ENCODE assay signal across 15 cellular contexts in genomic region chr20:25043499-25044260, GRCh38. TPM values are rescaled to one million over a fixed set of nuclear protein-coding genes. Genes with fewer than 3 reads are reported as not detected.
DNase-seq lines count a peak whose midpoint lies in the region; ATAC-seq and TF ChIP-seq lines count a peak whose summit lies in the region.
"Had no signal": no experiment of that assay in that cellular context is flagged by ENCODE, and none has a peak within 500 bp of the region (broad histone marks: within the 10 kb centered on the region; RNA-seq: fewer than 3 reads in every experiment).

No MANE protein-coding gene starts in this region.

- no peak for ATAC-seq in activated CD8-positive, alpha-beta memory T cell treated with anti-CD3 and anti-CD28 coated beads, Interleukin-2, amount 10 ng/mL, durations not matched to agents 7 days and 5 days
- no peak for ATAC-seq in naive thymus-derived CD8-positive, alpha-beta T cell
- ATAC-seq: K562 had no signal

- TF ChIP-seq POLR2A in tibial nerve (IDR thresholded peaks at IDR 0.05), result no peak

- peak overlapping the region; percentile 69 to 94 for H3K27ac ChIP-seq in coronary artery
- peak overlapping the region; percentile 19 to 89 (median 79) for H3K27ac ChIP-seq in tibial nerve
- H3K27ac ChIP-seq: A549, SJCRH30 had no signal

- H3K9me3 Mint-ChIP-seq in activated CD8-positive, alpha-beta memory T cell treated with anti-CD3 and anti-CD28 coated beads, Interleukin-2, amount 10 ng/mL, durations not matched to agents 7 days and 5 days (ENCODE audit: low read depth), result no peaks in the 10 kb centered on the region
- no peaks in the 10 kb centered on the region for H3K9me3 Mint-ChIP-seq in naive thymus-derived CD8-positive, alpha-beta T cell
- H3K9me3 Mint-ChIP-seq in glutamatergic neuron (ENCODE audit: unreplicated experiment), result no peaks in the 10 kb centered on the region

- no peak overlapping the region for H3K4me3 ChIP-seq in coronary artery
- no peak overlapping the region for H3K4me3 ChIP-seq in tibial nerve
- H3K4me3 ChIP-seq in H7 (ENCODE audit: insufficient read depth, low read depth, low read length), result no peak overlapping the region
- H3K4me3 ChIP-seq: A549, K562, SJCRH30 had no signal

- peaks cover 3 to 40% (median 16%) of the 10 kb centered on the region in 3 donors for H3K36me3 ChIP-seq in tibial nerve
- H3K36me3 ChIP-seq in H7 (replicated peaks; ENCODE audit: control insufficient read depth, insufficient read depth, low read length), result no peaks in the 10 kb centered on the region
- H3K36me3 ChIP-seq: SJCRH30 had no signal

- CTCF ChIA-PET in activated CD8-positive, alpha-beta memory T cell treated with anti-CD3 and anti-CD28 coated beads, Interleukin-2, amount 10 ng/mL, durations not matched to agents 7 days and 5 days (lab: Charles Lee), result interaction anchor here (1.1 to 1.5 kb wide), 2 partner anchors 8 to 135 kb away, joined by 3 read pairs; no protein-coding TSS in a partner anchor

- WGBS in tibial nerve, 2 donors, result 68 to 71% methylated on average over 9 of the region's 9 CpGs

- H3K4me1 Mint-ChIP-seq in activated CD8-positive, alpha-beta memory T cell treated with anti-CD3 and anti-CD28 coated beads, Interleukin-2, amount 10 ng/mL, durations not matched to agents 7 days and 5 days, result peaks cover 27% of the 10 kb centered on the region
- peaks cover 12 to 55% (median 37%) of the 10 kb centered on the region in 4 donors for H3K4me1 Mint-ChIP-seq in naive thymus-derived CD8-positive, alpha-beta T cell
- no peaks in the 10 kb centered on the region for H3K4me1 Mint-ChIP-seq in glutamatergic neuron (ENCODE audit: low read depth, unreplicated experiment)

- peaks cover 8 to 79% (median 57%) of the 10 kb centered on the region in 4 donors for H3K4me1 ChIP-seq in tibial nerve
- H3K4me1 ChIP-seq: A549 had no signal

- no peak for TF ChIP-seq CTCF in coronary artery (IDR thresholded peaks at IDR 0.05)
- TF ChIP-seq CTCF in tibial nerve (IDR thresholded peaks at IDR 0.05), result no peak
- no peak for TF ChIP-seq CTCF in glutamatergic neuron (IDR thresholded peaks at IDR 0.05; ENCODE audit: partially characterized antibody, unreplicated experiment)

- POLR2A ChIA-PET in naive thymus-derived CD8-positive, alpha-beta T cell (lab: Charles Lee), result interaction anchor here (1.6 to 3.5 kb wide), 2 partner anchors 14 to 21 kb away, joined by 4 to 43 read pairs; partner anchors contain the start of gene ACSS1

- H3K9me3 ChIP-seq in tibial nerve, result no peaks in the 10 kb centered on the region
- H3K9me3 ChIP-seq: A549, SJCRH30 had no signal

- peaks cover 9% of the 10 kb centered on the region for H3K36me3 Mint-ChIP-seq in activated CD8-positive, alpha-beta memory T cell treated with anti-CD3 and anti-CD28 coated beads, Interleukin-2, amount 10 ng/mL, durations not matched to agents 7 days and 5 days
- peaks cover 0 to 24% (median 2%) of the 10 kb centered on the region in 3 donors for H3K36me3 Mint-ChIP-seq in naive thymus-derived CD8-positive, alpha-beta T cell
- H3K36me3 Mint-ChIP-seq in glutamatergic neuron (ENCODE audit: unreplicated experiment), result no peaks in the 10 kb centered on the region

- TF ChIP-seq EP300 in tibial nerve (IDR thresholded peaks at IDR 0.05), result no peak

- no peaks in the 10 kb centered on the region for H3K27me3 Mint-ChIP-seq in activated CD8-positive, alpha-beta memory T cell treated with anti-CD3 and anti-CD28 coated beads, Interleukin-2, amount 10 ng/mL, durations not matched to agents 7 days and 5 days
- no peaks in the 10 kb centered on the region for H3K27me3 Mint-ChIP-seq in naive thymus-derived CD8-positive, alpha-beta T cell
- H3K27me3 Mint-ChIP-seq in glutamatergic neuron (ENCODE audit: unreplicated experiment), result peaks cover 3% of the 10 kb centered on the region

- no peak for DNase-seq in activated CD8-positive, alpha-beta memory T cell treated with anti-CD3 and anti-CD28 coated beads, Interleukin-2, amount 10 ng/mL, durations not matched to agents 7 days and 5 days
- no peak for DNase-seq in activated CD8-positive, alpha-beta memory T cell treated with anti-CD3 and anti-CD28 coated beads, Interleukin-2, amount 50 U/mL, for 4 hours
- DNase-seq in coronary artery (ENCODE audit: low spot score), result no peak
- peak in 1 of 10 donors; percentile 21 for DNase-seq in naive thymus-derived CD8-positive, alpha-beta T cell
- no peak for DNase-seq in tibial nerve (ENCODE audit: low spot score in 2 of 2)
- DNase-seq in anterior cingulate cortex (lab: John Stamatoyannopoulos, UW), result no peak
- no peak for DNase-seq in H7
- no peak for DNase-seq in glutamatergic neuron
- DNase-seq: kidney glomerular epithelial cell, NCI-H345, SJCRH30 had no signal

- H3K27me3 ChIP-seq in tibial nerve (no peaks in the 10 kb centered on the region), H7 (ENCODE audit: control insufficient read depth, insufficient read depth, low read length) (peaks cover 3% of the 10 kb centered on the region; the same call in 1 of the 2 replicates)

- H3K27ac Mint-ChIP-seq in activated CD8-positive, alpha-beta memory T cell treated with anti-CD3 and anti-CD28 coated beads, Interleukin-2, amount 10 ng/mL, durations not matched to agents 7 days and 5 days, result peak overlapping the region; percentile 93
- H3K27ac Mint-ChIP-seq in naive thymus-derived CD8-positive, alpha-beta T cell, result peak overlapping the region; percentile 93 to 98 (median 95)
- H3K27ac Mint-ChIP-seq in glutamatergic neuron (ENCODE audit: unreplicated experiment), result no peak overlapping the region

- H3K4me3 Mint-ChIP-seq in activated CD8-positive, alpha-beta memory T cell treated with anti-CD3 and anti-CD28 coated beads, Interleukin-2, amount 10 ng/mL, durations not matched to agents 7 days and 5 days, result no peak overlapping the region
- H3K4me3 Mint-ChIP-seq in naive thymus-derived CD8-positive, alpha-beta T cell, result peak overlapping the region in 6 of 10 donors; percentile 66 to 87 (median 74)
- no peak overlapping the region for H3K4me3 Mint-ChIP-seq in glutamatergic neuron (ENCODE audit: unreplicated experiment)

RNA-seq across cellular contexts. Expression of gene ACSS1, which starts 14.3 kb away (rescaled TPM):
- total RNA-seq in activated CD8-positive, alpha-beta memory T cell treated with anti-CD3 and anti-CD28 coated beads, Interleukin-2, amount 10 ng/mL, durations not matched to agents 7 days and 5 days, result 10 to 100 TPM; 44.4 TPM
- 10 to 100 TPM; 56.7 to 57.8 TPM for total RNA-seq in naive thymus-derived CD8-positive, alpha-beta T cell
- 10 to 100 TPM; 45.2 to 48.2 (median 46.7) TPM for polyA plus RNA-seq in naive thymus-derived CD8-positive, alpha-beta T cell
- total RNA-seq in tibial nerve, result 10 to 100 TPM; 38.5 to 55.5 (median 42.2) TPM
- total RNA-seq in H7 (2014; rRNA removed; shearing (Covaris generic)), result not detected in 2 replicates
- not detected for total RNA-seq in glutamatergic neuron (ENCODE audit: unreplicated experiment)
- total RNA-seq: G401 had no signal

RNA-seq across cellular contexts. Expression of gene VSX1, which starts 38.3 kb away (rescaled TPM):
- not detected for total RNA-seq in activated CD8-positive, alpha-beta memory T cell treated with anti-CD3 and anti-CD28 coated beads, Interleukin-2, amount 10 ng/mL, durations not matched to agents 7 days and 5 days
- total RNA-seq in naive thymus-derived CD8-positive, alpha-beta T cell, result not detected
- not detected for polyA plus RNA-seq in naive thymus-derived CD8-positive, alpha-beta T cell
- total RNA-seq in tibial nerve, result not detected
- total RNA-seq in H7 (2014; rRNA removed; shearing (Covaris generic)), result not detected in 2 replicates
- total RNA-seq in glutamatergic neuron (ENCODE audit: unreplicated experiment), result not detected
- total RNA-seq: G401, H4, K562 had no signal
- polyA plus RNA-seq: K562 had no signal

RNA-seq across cellular contexts. Expression of gene APMAP, which starts 51.1 kb away (rescaled TPM):
- 10 to 100 TPM; 47.5 to 56.0 TPM for total RNA-seq in activated CD8-positive, alpha-beta memory T cell treated with anti-CD3 and anti-CD28 coated beads, Interleukin-2, amount 10 ng/mL, durations not matched to agents 7 days and 5 days
- total RNA-seq in naive thymus-derived CD8-positive, alpha-beta T cell, result 10 to 100 TPM; 46.0 to 46.2 TPM
- 100 to 1,000 TPM in 1 of 3 donors, 10 to 100 TPM in 2; 74.5 to 234 (median 81.7) TPM for polyA plus RNA-seq in naive thymus-derived CD8-positive, alpha-beta T cell
- total RNA-seq in tibial nerve (10 to 100 TPM; 45.3 to 83.1 (median 54.1) TPM), glutamatergic neuron (ENCODE audit: unreplicated experiment) (218 TPM)
- 63.5 and 69.0 TPM in 2 replicates for total RNA-seq in H7 (2014; rRNA removed; shearing (Covaris generic))

Comparison
In these comparisons a context has a peak if more than half of its experiments do, and no peak if none do; other contexts are left out.
1. H3K4me3 Mint-ChIP-seq: peak in naive thymus-derived CD8-positive, alpha-beta T cell (6 of 10); none in activated CD8-positive, alpha-beta memory T cell treated with anti-CD3 and anti-CD28 coated beads, Interleukin-2, amount 10 ng/mL, durations not matched to agents 7 days and 5 days (single experiment) and glutamatergic neuron (single experiment).
2. RNA of gene ACSS1, which starts 14.3 kb away (total RNA-seq): 56.7 to 57.8 TPM in naive thymus-derived CD8-positive, alpha-beta T cell, 38.5 to 55.5 TPM in tibial nerve and 44.4 TPM in activated CD8-positive, alpha-beta memory T cell treated with anti-CD3 and anti-CD28 coated beads, Interleukin-2, amount 10 ng/mL, durations not matched to agents 7 days and 5 days; not detected in H7 and not detected in glutamatergic neuron (single experiment); every median in the first group is over 10 times any median in the second.